Comparison of ENCODE assay signal across 19 cellular contexts in the genomic region with DNA sequence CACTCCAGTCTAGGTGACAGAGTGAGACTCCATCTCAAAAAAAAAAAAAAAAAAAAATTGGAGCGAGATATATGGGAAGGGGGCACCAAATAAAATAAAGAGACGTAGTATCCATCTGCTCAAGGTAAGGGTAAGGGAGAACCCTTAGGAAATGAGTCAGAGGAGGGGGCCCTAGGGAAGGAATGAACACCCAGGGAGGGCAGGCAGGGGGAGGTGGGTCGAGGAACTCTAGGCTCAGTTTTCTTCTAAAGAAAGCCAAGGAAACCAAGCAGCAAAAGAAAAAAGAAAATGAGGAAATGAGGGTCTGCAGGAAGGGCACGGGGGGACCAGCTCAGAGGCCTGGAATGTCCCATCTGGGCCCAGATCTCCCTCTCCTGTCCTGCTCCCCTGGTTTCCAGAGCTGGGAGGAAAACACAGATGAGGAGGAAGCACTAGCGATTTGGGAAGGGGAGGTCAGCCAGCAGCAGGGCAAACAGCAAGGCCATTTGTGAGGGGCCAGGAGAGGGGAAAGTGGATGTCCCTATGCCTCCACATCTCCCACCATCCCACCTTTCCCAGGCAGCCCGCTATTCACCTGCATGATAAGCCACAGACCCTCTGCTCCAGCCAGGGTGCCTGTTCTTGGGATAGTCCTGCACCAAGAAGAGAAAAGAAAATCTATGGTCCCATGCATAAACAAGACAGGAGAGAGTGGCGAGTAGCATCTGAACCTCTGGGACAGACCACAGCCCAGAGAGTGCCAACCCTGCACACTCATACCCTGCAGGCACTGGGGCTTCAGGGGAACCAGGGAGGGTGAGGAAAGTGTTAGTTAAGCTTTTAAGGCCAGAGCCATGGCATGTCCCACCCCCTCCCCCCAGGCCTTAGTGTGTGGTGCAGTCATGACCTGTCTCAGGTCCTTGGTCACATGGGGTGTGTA. TPM values are rescaled to one million over a fixed set of nuclear protein-coding genes. Genes with fewer than 3 reads are reported as not detected.
DNase-seq lines count a peak whose midpoint lies in the region; ATAC-seq and TF ChIP-seq lines count a peak whose summit lies in the region.
"Had no signal": no experiment of that assay in that cellular context is flagged by ENCODE, and none has a peak within 500 bp of the region (broad histone marks: within the 10 kb centered on the region; RNA-seq: fewer than 3 reads in every experiment).

No MANE protein-coding gene starts in this region.

- CTCF ChIA-PET in HCT116 (lab: Charles Lee) = interaction anchor here (0.5 to 3.9 kb wide), 9 partner anchors 13 to 404 kb away, joined by 3 to 110 read pairs (median 13); a partner anchor contains a TSS

- TF ChIP-seq CTCF in HCT116 (IDR thresholded peaks at IDR 0.05 in 2 of 3, conservative IDR thresholded peaks at IDR 0.05 in 1 of 3; ENCODE audit: borderline replicate concordance in 1 of 3, insufficient read depth in 1 of 3, low read depth in 2 of 3, low read length in 2 of 3) = no peak
- no peak for TF ChIP-seq CTCF in choroid plexus epithelial cell (conservative IDR thresholded peaks at IDR 0.05; ENCODE audit: low read depth, low read length)
- no peak for TF ChIP-seq CTCF in sigmoid colon (IDR thresholded peaks at IDR 0.05)

- POLR2A ChIA-PET in HCT116 (lab: Charles Lee) = interaction anchor here (1.3 to 2.9 kb wide), 2 partner anchors 12 to 32 kb away, joined by 7 to 13 read pairs; a partner anchor contains a TSS

- ATAC-seq in HCT116 = no peak
- no peak for ATAC-seq in HG03460 (IDR thresholded peaks at IDR 0.05; ENCODE audit: unreplicated experiment)
- ATAC-seq in HG02759 (IDR thresholded peaks at IDR 0.05; ENCODE audit: unreplicated experiment) = no peak
- ATAC-seq: mucosa of descending colon, pancreas had no signal

- no peaks in the 10 kb centered on the region for H3K79me2 ChIP-seq in HCT116 (ENCODE audit: insufficient read depth, low read length)

- no peak overlapping the region for H2AFZ ChIP-seq in HCT116 (ENCODE audit: low read depth, low read length, poor library complexity, severe bottlenecking)

- peaks cover 0 to 47% (median 5%) of the 10 kb centered on the region in 11 experiments; a peak in 8 of 22 replicates for H4K20me1 ChIP-seq in BLaER1 treated with 17β-estradiol and CSF1 and Interleukin-3, amounts not matched to agents 10 nM and 100 nM
- no peaks in the 10 kb centered on the region for H4K20me1 ChIP-seq in HCT116 (ENCODE audit: insufficient read depth)

- BruUV-seq in HCT116 (replicated peaks; lab: Mats Ljungman, UMichigan) = no TSS peak

- H3K27ac ChIP-seq in BLaER1 treated with 17β-estradiol and CSF1 and Interleukin-3, amounts not matched to agents 10 nM and 100 nM = no peak overlapping the region
- H3K27ac ChIP-seq in HCT116 (ENCODE audit: low read depth, low read length) = peak overlapping the region; percentile 9; the same call in 1 of the 2 replicates
- H3K27ac ChIP-seq in sigmoid colon = peak overlapping the region in 1 of 4 donors; percentile 83
- H3K27ac ChIP-seq: cardiac muscle cell had no signal

- no peak for TF ChIP-seq POLR2A in HCT116 (IDR thresholded peaks at IDR 0.05; ENCODE audit: borderline replicate concordance, extremely low read depth, insufficient read depth, insufficient read length)
- TF ChIP-seq POLR2A in sigmoid colon (IDR thresholded peaks at IDR 0.05) = no peak

- no peaks in the 10 kb centered on the region for H3K9me3 ChIP-seq in BLaER1 treated with 17β-estradiol and CSF1 and Interleukin-3, amounts not matched to agents 10 nM and 100 nM (replicated peaks in 1 of 11)
- no peaks in the 10 kb centered on the region for H3K9me3 ChIP-seq in HCT116 (ENCODE audit: control insufficient read depth in 1 of 2, insufficient read depth in 1 of 2, low read depth in 1 of 2, low read length in 2 of 2)
- no peaks in the 10 kb centered on the region for H3K9me3 ChIP-seq in sigmoid colon
- H3K9me3 ChIP-seq: mucosa of descending colon, pancreas had no signal

- no peaks in the 10 kb centered on the region for H3K9me2 ChIP-seq in HCT116 (ENCODE audit: insufficient read depth)

- DNase-seq in HCT116 (ENCODE audit: low read depth, low spot score) (no peak), choroid plexus epithelial cell (ENCODE audit: low read depth) (peak; percentile 44), sigmoid colon (peak; percentile 51), hypothalamus (lab: John Stamatoyannopoulos, UW) (no peak), DMS79 treated with DMSO at 0.1 percent for 48 hours (lab: John Stamatoyannopoulos, UW) (no peak)
- DNase-seq: activated CD4-positive, alpha-beta memory T cell treated with anti-CD3 and anti-CD28 coated beads, Interleukin-2, amount 10 ng/mL, durations not matched to agents 7 days and 5 days; activated naive CD4-positive, alpha-beta T cell treated with Interleukin-2 at 50 U/mL for 16 hours; DMS79; mucosa of descending colon; NCI-H2029 treated with DMSO at 0.1 percent for 48 hours; NCI-H69; T-helper 9 cell had no signal

- H3K27me3 ChIP-seq in BLaER1 treated with 17β-estradiol and CSF1 and Interleukin-3, amounts not matched to agents 10 nM and 100 nM = no peaks in the 10 kb centered on the region
- H3K27me3 ChIP-seq in HCT116 (ENCODE audit: insufficient read depth, low read length) (no peaks in the 10 kb centered on the region), sigmoid colon (no peaks in the 10 kb centered on the region)
- H3K27me3 ChIP-seq: cardiac muscle cell, pancreas had no signal

- peak overlapping the region in 3 of 11 experiments; percentile 0 to 15 (median 11); a peak in 1 of 22 replicates for H3K9ac ChIP-seq in BLaER1 treated with 17β-estradiol and CSF1 and Interleukin-3, amounts not matched to agents 10 nM and 100 nM
- H3K9ac ChIP-seq in HCT116 (ENCODE audit: low read length) = no peak overlapping the region

- no peak overlapping the region for H3K4me3 ChIP-seq in BLaER1 treated with 17β-estradiol and CSF1 and Interleukin-3, amounts not matched to agents 10 nM and 100 nM
- no peak overlapping the region for H3K4me3 ChIP-seq in HCT116 (replicated peaks in 1 of 2; ENCODE audit: low read depth in 1 of 2, low read length in 2 of 2)
- H3K4me3 ChIP-seq in choroid plexus epithelial cell (ENCODE audit: low read depth, low read length) = no peak overlapping the region
- H3K4me3 ChIP-seq in sigmoid colon = no peak overlapping the region
- H3K4me3 ChIP-seq: cardiac muscle cell, mucosa of descending colon, pancreas had no signal

- TF ChIP-seq EP300 in sigmoid colon (IDR thresholded peaks at IDR 0.05) = no peak

- peak overlapping the region in 7 of 11 experiments; percentile 12 to 83 (median 73); a peak in 9 of 22 replicates for H3K4me2 ChIP-seq in BLaER1 treated with 17β-estradiol and CSF1 and Interleukin-3, amounts not matched to agents 10 nM and 100 nM
- peak overlapping the region; percentile 62 for H3K4me2 ChIP-seq in HCT116 (ENCODE audit: low read length)

- peaks cover 26 to 63% (median 43%) of the 10 kb centered on the region in 10 experiments for H3K4me1 ChIP-seq in BLaER1 treated with 17β-estradiol and CSF1 and Interleukin-3, amounts not matched to agents 10 nM and 100 nM
- H3K4me1 ChIP-seq in HCT116 (ENCODE audit: control insufficient read depth in 1 of 2, insufficient read depth in 2 of 2, low read length in 2 of 2) (peaks cover 12 to 52% of the 10 kb centered on the region in 2 experiments), sigmoid colon (peaks cover 0 to 66% (median 49%) of the 10 kb centered on the region in 4 donors)

- no peak for TF ChIP-seq RAD21 in HCT116 (IDR thresholded peaks at IDR 0.05; ENCODE audit: low read depth)

- RAD21 ChIA-PET in HCT116 (lab: Charles Lee; ENCODE audit: low non-redundant PET in 1 of 2, low total read pairs in 2 of 2, uncharacterized antibody in 2 of 2, unreplicated experiment in 2 of 2) = interaction anchor here (1.3 to 3.2 kb wide), 4 partner anchors 30 to 92 kb away, joined by 3 to 30 read pairs (median 18); a partner anchor contains a TSS

- peaks cover 22 to 85% (median 54%) of the 10 kb centered on the region in 11 experiments; a peak in 21 of 22 replicates for H3K36me3 ChIP-seq in BLaER1 treated with 17β-estradiol and CSF1 and Interleukin-3, amounts not matched to agents 10 nM and 100 nM
- H3K36me3 ChIP-seq in HCT116 (ENCODE audit: control insufficient read depth in 1 of 2, insufficient read depth in 2 of 2, low read length in 2 of 2) (peaks cover 3 to 36% of the 10 kb centered on the region in 2 experiments; a peak in 3 of 4 replicates), sigmoid colon (peaks cover 0 to 81% (median 16%) of the 10 kb centered on the region in 4 donors)
- H3K36me3 ChIP-seq: cardiac muscle cell had no signal

- intact Hi-C loops in HCT116 (cut with micrococcal nuclease) = loop anchor here (1.0 to 10.0 kb wide), 2 partner anchors 92 to 217 kb away; no protein-coding TSS in a partner anchor
- intact Hi-C loops in sigmoid colon (cut with DNase I) = loop anchor here (5.0 kb wide), 1 partner anchor 130 kb away; no protein-coding TSS in a partner anchor

- WGBS in sigmoid colon, 2 donors = 82 to 89% methylated on average over 7 of the region's 7 CpGs

TF ChIP-seq in HCT116, 20 proteins besides CTCF, POLR2A, EP300 and RAD21 (continues in another document):
- TF ChIP-seq TCF7L2 (IDR thresholded peaks at IDR 0.05; ENCODE audit: borderline replicate concordance, extremely low read depth, insufficient read depth, insufficient read length) = no peak
- TF ChIP-seq ZNF274 (IDR thresholded peaks at IDR 0.05; ENCODE audit: low read depth, low read length) = no peak
- no peak for TF ChIP-seq FOSL1 (IDR thresholded peaks at IDR 0.05; ENCODE audit: low read depth)

RNA-seq across cellular contexts. Expression of a gene that starts 11.9 kb away (rescaled TPM):
- 47.5 TPM for total RNA-seq in HCT116 (2021; ENCODE audit: unreplicated experiment)
- 48.1 and 55.1 TPM in 2 replicates for polyA plus RNA-seq in HCT116 (2012)
- total RNA-seq in sigmoid colon = 10 to 100 TPM; 31.9 to 41.4 (median 35.7) TPM
- 10 to 100 TPM; 20.1 to 33.4 (median 27.0) TPM for polyA plus RNA-seq in sigmoid colon

RNA-seq across cellular contexts. Expression of a gene that starts 17.5 kb away (rescaled TPM):
- total RNA-seq in HCT116 (2021; ENCODE audit: unreplicated experiment) = 25.7 TPM
- 16.3 and 17.3 TPM in 2 replicates for polyA plus RNA-seq in HCT116 (2012)
- total RNA-seq in sigmoid colon = 100 to 1,000 TPM; 109 to 117 (median 113) TPM
- 10 to 100 TPM; 12.5 to 60.1 (median 47.4) TPM for polyA plus RNA-seq in sigmoid colon

RNA-seq across cellular contexts. Expression of a gene that starts 30.1 kb away (rescaled TPM):
- total RNA-seq in HCT116 (2021; ENCODE audit: unreplicated experiment) (83.4 TPM), sigmoid colon (100 to 1,000 TPM; 127 to 444 (median 384) TPM)
- polyA plus RNA-seq in HCT116 (2012) = 89.0 and 110 TPM in 2 replicates
- polyA plus RNA-seq in sigmoid colon = 100 to 1,000 TPM in 1 of 3 donors, 10 to 100 TPM in 1, 1 to 10 TPM in 1; 3.0 to 133 (median 35.9) TPM

RNA-seq across cellular contexts. Expression of a gene that starts 36.0 kb away (rescaled TPM):
- total RNA-seq in HCT116 (2021; ENCODE audit: unreplicated experiment) (0.17 TPM), sigmoid colon (under 1 TPM in 2 of 4 donors, not detected in 2; 0.41 to 0.55 TPM)
- polyA plus RNA-seq in HCT116 (2012) = 0.14 and 0.22 TPM in 2 replicates
- polyA plus RNA-seq in sigmoid colon = under 1 TPM in 1 of 3 donors, not detected in 2; 0.09 TPM
- total RNA-seq: glomerular endothelial cell, temporal lobe had no signal

Comparison
In these comparisons a context has a peak if more than half of its experiments do, and no peak if none do; other contexts are left out.
1. DNase-seq: peak in choroid plexus epithelial cell (single experiment) and sigmoid colon (single experiment); none in HCT116 (single experiment), hypothalamus (0 of 51) and DMS79 treated with DMSO at 0.1 percent for 48 hours (single experiment).